Comparison of ENCODE assay signal across 14 cellular contexts in genomic region chr16:48350716-48351115, GRCh38. TPM values are rescaled to one million over a fixed set of nuclear protein-coding genes. Genes with fewer than 3 reads are reported as not detected.
DNase-seq lines count a peak whose midpoint lies in the region; ATAC-seq, FAIRE-seq and TF ChIP-seq lines count a peak whose summit lies in the region.
"Had no signal": no experiment of that assay in that cellular context is flagged by ENCODE, and none has a peak within 500 bp of the region (broad histone marks: within the 10 kb centered on the region; RNA-seq: fewer than 3 reads in every experiment).

No MANE protein-coding gene starts in this region.

- TF ChIP-seq POLR2A in GM12891 (IDR thresholded peaks at IDR 0.05; ENCODE audit: low read depth, low read length) = peak; percentile 49; the same call in 1 of the 2 replicates
- TF ChIP-seq POLR2A in HepG2 (IDR thresholded peaks at IDR 0.05; ENCODE audit: insufficient read depth in 1 of 2, low read depth in 2 of 2, low read length in 2 of 2) = no peak
- TF ChIP-seq POLR2A in gastroesophageal sphincter (IDR thresholded peaks at IDR 0.05) = no peak

- WGBS in HepG2 (ENCODE audit: low lambda C conversion rate) = 100% methylated on average over 1 of the region's 3 CpGs
- WGBS in gastroesophageal sphincter (ENCODE audit: low coverage in 1 of 2), 2 donors = no CpG with 5 or more reads among the region's 3 CpGs

- in situ Hi-C loops in HepG2 (cut with HindIII; ENCODE audit: extremely low pct_ligation_motif_present, low pct_unique_long_range_greater_than_20kb) = no loop called here

- no peaks in the 10 kb centered on the region for H3K79me2 ChIP-seq in HepG2 (ENCODE audit: insufficient read depth, low read length)

- peaks cover 53% of the 10 kb centered on the region for H3K36me3 ChIP-seq in CD4-positive, CD25-positive, alpha-beta regulatory T cell (ENCODE audit: control insufficient read depth, insufficient read depth, low read length)
- H3K36me3 ChIP-seq in HepG2 (replicated peaks in 1 of 2; ENCODE audit: control insufficient read depth in 1 of 2, insufficient read depth in 2 of 2, low read length in 2 of 2) (peaks cover 16 to 56% of the 10 kb centered on the region in 2 experiments), gastroesophageal sphincter (peaks cover 3 to 73% of the 10 kb centered on the region in 2 donors)

- peaks cover 9 to 16% (median 11%) of the 10 kb centered on the region in 4 donors for H3K4me1 Mint-ChIP-seq in CD4-positive, CD25-positive, alpha-beta regulatory T cell
- H3K4me1 Mint-ChIP-seq in activated T-helper 17 cell treated with anti-CD3 and anti-CD28 coated beads, Interleukin-2, amount 50 U/mL, for 72 hours = peaks cover 10% of the 10 kb centered on the region

- no peaks in the 10 kb centered on the region for H3K9me3 Mint-ChIP-seq in CD4-positive, CD25-positive, alpha-beta regulatory T cell
- no peaks in the 10 kb centered on the region for H3K9me3 Mint-ChIP-seq in activated T-helper 17 cell treated with anti-CD3 and anti-CD28 coated beads, Interleukin-2, amount 50 U/mL, for 72 hours

- no peak for DNase-seq in CD4-positive, CD25-positive, alpha-beta regulatory T cell
- no peak for DNase-seq in GM12891 (ENCODE audit: insufficient read length, low spot score)
- DNase-seq in HepG2 (ENCODE audit: low spot score) = no peak
- DNase-seq in amygdala (lab: John Stamatoyannopoulos, UW) = no peak
- no peak for DNase-seq in foreskin melanocyte
- DNase-seq: activated effector memory CD4-positive, alpha-beta T cell treated with Interleukin-2 at 50 U/mL for 16 hours; brain microvascular endothelial cell; lower lobe of right lung; NCI-H1694; SIG-M5; T-helper 2 cell had no signal

- H3K36me3 Mint-ChIP-seq in CD4-positive, CD25-positive, alpha-beta regulatory T cell = peaks cover 13% of the 10 kb centered on the region
- H3K36me3 Mint-ChIP-seq in activated T-helper 17 cell treated with anti-CD3 and anti-CD28 coated beads, Interleukin-2, amount 50 U/mL, for 72 hours (ENCODE audit: low read depth) = peaks cover 83% of the 10 kb centered on the region

- no peak overlapping the region for H3K9ac ChIP-seq in HepG2 (ENCODE audit: insufficient read depth, low read depth, low read length)
- H3K9ac ChIP-seq: BLaER1 had no signal

- no peaks in the 10 kb centered on the region for H3K9me3 ChIP-seq in CD4-positive, CD25-positive, alpha-beta regulatory T cell (ENCODE audit: control insufficient read depth in 2 of 2, low read length in 2 of 2)
- H3K9me3 ChIP-seq in HepG2 (ENCODE audit: low read length) = no peaks in the 10 kb centered on the region
- H3K9me3 ChIP-seq in gastroesophageal sphincter = no peaks in the 10 kb centered on the region
- H3K9me3 ChIP-seq: BLaER1, lower lobe of right lung had no signal

- H2AFZ ChIP-seq in HepG2 (ENCODE audit: low read length) = no peak overlapping the region

- H3K4me3 Mint-ChIP-seq in CD4-positive, CD25-positive, alpha-beta regulatory T cell = no peak overlapping the region
- no peak overlapping the region for H3K4me3 Mint-ChIP-seq in activated T-helper 17 cell treated with anti-CD3 and anti-CD28 coated beads, Interleukin-2, amount 50 U/mL, for 72 hours

- no TSS peak for BruUV-seq in HepG2 (replicated peaks; lab: Mats Ljungman, UMichigan)

- TF ChIP-seq EP300 in HepG2 (IDR thresholded peaks at IDR 0.05; ENCODE audit: low read depth in 2 of 2, low read length in 2 of 2) = no peak
- no peak for TF ChIP-seq EP300 in HepG2 (CRISPR knock-in tag; IDR thresholded peaks at IDR 0.05; ENCODE audit: borderline replicate concordance)
- TF ChIP-seq EP300 in gastroesophageal sphincter (IDR thresholded peaks at IDR 0.05) = no peak

- H3K27me3 Mint-ChIP-seq in CD4-positive, CD25-positive, alpha-beta regulatory T cell = no peaks in the 10 kb centered on the region
- no peaks in the 10 kb centered on the region for H3K27me3 Mint-ChIP-seq in activated T-helper 17 cell treated with anti-CD3 and anti-CD28 coated beads, Interleukin-2, amount 50 U/mL, for 72 hours

- TF ChIP-seq CTCF in HepG2 (CRISPR knock-in tag; IDR thresholded peaks at IDR 0.05) (0 out of 2 replicates have a peak, but pooled peaks have one; percentile 8), gastroesophageal sphincter (IDR thresholded peaks at IDR 0.05) (no peak)

- intact Hi-C loops in HepG2 (cut with micrococcal nuclease; ENCODE audit: unreplicated experiment) = no loop called here

- no peak for ATAC-seq in CD4-positive, CD25-positive, alpha-beta regulatory T cell (ENCODE audit: low read depth in 2 of 2)
- peak; percentile 78 for ATAC-seq in activated T-helper 17 cell treated with anti-CD3 and anti-CD28 coated beads, Interleukin-2, amount 50 U/mL, for 72 hours (replicated peaks)
- peak; percentile 4; the same call in 2 of the 3 replicates for ATAC-seq in HepG2
- ATAC-seq in gastroesophageal sphincter = no peak
- ATAC-seq: lower lobe of right lung had no signal

- no peaks in the 10 kb centered on the region for H4K20me1 ChIP-seq in HepG2 (ENCODE audit: insufficient read depth, low read length)

- no peak for TF ChIP-seq RAD21 in HepG2 (CRISPR knock-in tag; IDR thresholded peaks at IDR 0.05)

- CTCF ChIA-PET in HepG2 (lab: Yijun Ruan, JAX; ENCODE audit: low intra/inter-chr PET ratio, low total read pairs) = no interaction called here

- peak overlapping the region in 2 of 3 donors; percentile 38 to 65 for H3K27ac Mint-ChIP-seq in CD4-positive, CD25-positive, alpha-beta regulatory T cell
- H3K27ac Mint-ChIP-seq in activated T-helper 17 cell treated with anti-CD3 and anti-CD28 coated beads, Interleukin-2, amount 50 U/mL, for 72 hours = no peak overlapping the region

- H3K4me2 ChIP-seq in HepG2 (ENCODE audit: low read depth, low read length) = no peak overlapping the region
- H3K4me2 ChIP-seq: BLaER1 had no signal

- POLR2A ChIA-PET in HepG2 (lab: Yijun Ruan, JAX) = interaction anchor here (1.0 to 1.5 kb wide), 2 partner anchors 15 to 176 kb away, joined by 3 read pairs; no protein-coding TSS in a partner anchor

- H3K27ac ChIP-seq in CD4-positive, CD25-positive, alpha-beta regulatory T cell (ENCODE audit: insufficient read depth, low read length, poor library complexity, severe bottlenecking) = no peak overlapping the region
- H3K27ac ChIP-seq in HepG2 (ENCODE audit: extremely low read length, insufficient read depth, low read length) (no peak overlapping the region), gastroesophageal sphincter (peak overlapping the region in 2 of 4 donors; percentile 2 to 30)
- H3K27ac ChIP-seq: BLaER1, brain microvascular endothelial cell, lower lobe of right lung had no signal

- no peak for FAIRE-seq in GM12891 (lab: Jason Lieb, UNC)
- FAIRE-seq in HepG2 (lab: Jason Lieb, UNC) = no peak

- no peaks in the 10 kb centered on the region for H3K4me1 ChIP-seq in CD4-positive, CD25-positive, alpha-beta regulatory T cell (ENCODE audit: control insufficient read depth, insufficient read depth, low read length, poor library complexity, severe bottlenecking)
- H3K4me1 ChIP-seq in HepG2 (ENCODE audit: insufficient read depth, low read length) (no peaks in the 10 kb centered on the region), gastroesophageal sphincter (peaks cover 0 to 15% (median 0%) of the 10 kb centered on the region in 3 donors)
- H3K4me1 ChIP-seq: lower lobe of right lung had no signal

- no peak overlapping the region for H3K4me3 ChIP-seq in CD4-positive, CD25-positive, alpha-beta regulatory T cell (ENCODE audit: low read depth, low read length)
- no peak overlapping the region for H3K4me3 ChIP-seq in HepG2 (replicated peaks in 1 of 3; ENCODE audit: insufficient read depth in 1 of 3, low read depth in 2 of 3, low read length in 3 of 3)
- H3K4me3 ChIP-seq in gastroesophageal sphincter = no peak overlapping the region
- H3K4me3 ChIP-seq: BLaER1, lower lobe of right lung had no signal

- H3K27me3 ChIP-seq in CD4-positive, CD25-positive, alpha-beta regulatory T cell (ENCODE audit: control insufficient read depth, insufficient read depth, low read length) = no peaks in the 10 kb centered on the region
- H3K27me3 ChIP-seq in HepG2 (ENCODE audit: control insufficient read depth in 1 of 2, insufficient read depth in 2 of 2, low read length in 2 of 2) (no peaks in the 10 kb centered on the region), gastroesophageal sphincter (no peaks in the 10 kb centered on the region)
- H3K27me3 ChIP-seq: BLaER1, brain microvascular endothelial cell had no signal

TF ChIP-seq in GM12891, 5 proteins besides CTCF, POLR2A, EP300 and RAD21 (continues in another document):
- 0 out of 2 replicates have a peak, but pooled peaks have one; percentile 18 for TF ChIP-seq POLR2AphosphoS5 (IDR thresholded peaks at IDR 0.05; ENCODE audit: low read depth, low read length)

TF ChIP-seq in HepG2, 621 proteins besides CTCF, POLR2A, EP300 and RAD21 (continues in another document):
- peak; percentile 27; the same call in 1 of the 2 replicates for TF ChIP-seq ZNF501 (CRISPR knock-in tag; IDR thresholded peaks at IDR 0.05)

RNA-seq across cellular contexts. Expression of gene SIAH1, which starts 34.5 kb away (rescaled TPM):
- 34.0 TPM for total RNA-seq in CD4-positive, CD25-positive, alpha-beta regulatory T cell
- 10 to 100 TPM in 2 of 4 donors, 1 to 10 TPM in 2; 6.6 to 15.6 (median 10.6) TPM for polyA plus RNA-seq in CD4-positive, CD25-positive, alpha-beta regulatory T cell
- polyA plus RNA-seq in GM12891 (2012; ENCODE audit: low read depth, missing spikeins) = 6.0 TPM
- 10 to 100 TPM; 15.0 to 16.5 TPM for total RNA-seq in activated T-helper 17 cell treated with anti-CD3 and anti-CD28 coated beads, Interleukin-2, amount 50 U/mL, for 72 hours
- 27.9 and 28.6 TPM in 2 replicates for total RNA-seq in HepG2 (2016; rRNA removed; fragmentation: Illumina TruSeq; extraction: Trizol)
- total RNA-seq in HepG2 (2016; cell fraction: cytosol; rRNA removed; fragmentation: Illumina TruSeq; extraction: Trizol; ENCODE audit: low read depth) = 12.9 and 14.7 TPM in 2 replicates
- 27.3 TPM in 2 replicates for total RNA-seq in HepG2 (2016; cell fraction: insoluble cytoplasmic fraction; rRNA removed; fragmentation: Illumina TruSeq; extraction: Trizol)
- total RNA-seq in HepG2 (2016; cell fraction: membrane; rRNA removed; fragmentation: Illumina TruSeq; extraction: Trizol) = 34.8 and 35.5 TPM in 2 replicates
- total RNA-seq in HepG2 (2016; cell fraction: nucleus; rRNA removed; fragmentation: Illumina TruSeq; extraction: Trizol) = 31.3 and 31.4 TPM in 2 replicates
- polyA plus RNA-seq in HepG2 (2011; rRNA removed) = 15.4 and 16.0 TPM in 2 replicates
- 12.9 and 14.9 TPM in 2 replicates for polyA plus RNA-seq in HepG2 (2011; cell fraction: cytosol; rRNA removed)
- polyA plus RNA-seq in HepG2 (2011; cell fraction: nucleus; rRNA removed) = 15.0 and 21.0 TPM in 2 replicates
- polyA plus RNA-seq in HepG2 (2012) = 22.2 and 25.1 TPM in 2 replicates
- polyA plus RNA-seq in HepG2 (2016; cell fraction: cytosol; fragmentation: Illumina TruSeq; extraction: Trizol; ENCODE audit: low read depth) = 7.5 TPM in 2 replicates
- polyA plus RNA-seq in HepG2 (2016; cell fraction: insoluble cytoplasmic fraction; fragmentation: Illumina TruSeq; extraction: Trizol; ENCODE audit: low read depth) = 29.2 and 30.6 TPM in 2 replicates
- polyA plus RNA-seq in HepG2 (2016; cell fraction: membrane; fragmentation: Illumina TruSeq; extraction: Trizol; ENCODE audit: low read depth) = 18.6 and 19.2 TPM in 2 replicates
- 36.1 and 41.1 TPM in 2 replicates for polyA plus RNA-seq in HepG2 (2016; cell fraction: nucleus; fragmentation: Illumina TruSeq; extraction: Trizol; ENCODE audit: insufficient read depth, low read depth)
- 34.2 and 46.5 TPM in 2 replicates for polyA minus RNA-seq in HepG2 (2011; rRNA and poly(A)+ RNA removed; ENCODE audit: low replicate concordance)
- polyA minus RNA-seq in HepG2 (2011; cell fraction: cytosol; rRNA and poly(A)+ RNA removed) = 16.2 and 16.6 TPM in 2 replicates
- polyA minus RNA-seq in HepG2 (2011; cell fraction: nucleus; rRNA and poly(A)+ RNA removed) = 47.6 and 57.8 TPM in 2 replicates
- 10 to 100 TPM; 27.2 to 31.8 (median 30.9) TPM for total RNA-seq in gastroesophageal sphincter

Comparison
In these comparisons a context has a peak if more than half of its experiments do, and no peak if none do; other contexts are left out.
1. ATAC-seq: peak in activated T-helper 17 cell treated with anti-CD3 and anti-CD28 coated beads, Interleukin-2, amount 50 U/mL, for 72 hours (single experiment) and HepG2 (single experiment); none in CD4-positive, CD25-positive, alpha-beta regulatory T cell (0 of 2) and gastroesophageal sphincter (single experiment).